Comparison of ENCODE assay signal across 18 cellular contexts in genomic region chr6:25301358-25301757, GRCh38. TPM values are rescaled to one million over a fixed set of nuclear protein-coding genes. Genes with fewer than 3 reads are reported as not detected.
DNase-seq lines count a peak whose midpoint lies in the region; ATAC-seq and TF ChIP-seq lines count a peak whose summit lies in the region.
"Had no signal": no experiment of that assay in that cellular context is flagged by ENCODE, and none has a peak within 500 bp of the region (broad histone marks: within the 10 kb centered on the region; RNA-seq: fewer than 3 reads in every experiment).

No MANE protein-coding gene starts in this region.

- H3K27me3 ChIP-seq in OCI-LY3 (ENCODE audit: low read depth, low read length): peaks cover 5% of the 10 kb centered on the region; the same call in 1 of the 2 replicates
- H3K27me3 ChIP-seq: BLaER1, esophagus muscularis mucosa had no signal

- peak; percentile 60 for ATAC-seq in GM18502 (IDR thresholded peaks at IDR 0.05; ENCODE audit: poor library complexity, unreplicated experiment)
- peak; percentile 45 for ATAC-seq in HG03108 (IDR thresholded peaks at IDR 0.05; ENCODE audit: unreplicated experiment)
- ATAC-seq in WTC11: no peak
- no peak for ATAC-seq in activated CD4-positive, CD25-positive, alpha-beta regulatory T cell treated with anti-CD3 and anti-CD28 coated beads, Interleukin-2, amount 50 U/mL, for 24 hours
- ATAC-seq: activated CD8-positive, alpha-beta T cell treated with anti-CD3 and anti-CD28 coated beads, Interleukin-2, amount 10 ng/mL, durations not matched to agents 7 days and 5 days had no signal

- peaks cover 21% of the 10 kb centered on the region for H3K4me1 ChIP-seq in OCI-LY3 (ENCODE audit: low read length)

- no peaks in the 10 kb centered on the region for H3K9me3 ChIP-seq in OCI-LY3 (ENCODE audit: insufficient read depth, low read length)
- H3K9me3 ChIP-seq: esophagus muscularis mucosa had no signal

- H3K27me3 Mint-ChIP-seq in WTC11 (ENCODE audit: low read depth): no peaks in the 10 kb centered on the region
- H3K27me3 Mint-ChIP-seq: activated naive CD8-positive, alpha-beta T cell had no signal

- no peak overlapping the region for H3K4me3 Mint-ChIP-seq in WTC11
- H3K4me3 Mint-ChIP-seq: activated CD8-positive, alpha-beta T cell treated with anti-CD3 and anti-CD28 coated beads, Interleukin-2, amount 10 ng/mL, durations not matched to agents 7 days and 5 days; activated naive CD8-positive, alpha-beta T cell had no signal

- H3K36me3 Mint-ChIP-seq in WTC11: peaks cover 9% of the 10 kb centered on the region
- H3K36me3 Mint-ChIP-seq: activated naive CD8-positive, alpha-beta T cell had no signal

- POLR2A ChIA-PET in WTC11 (lab: Charles Lee): no interaction called here

- H3K27ac Mint-ChIP-seq in WTC11: no peak overlapping the region
- H3K27ac Mint-ChIP-seq: activated CD8-positive, alpha-beta T cell treated with anti-CD3 and anti-CD28 coated beads, Interleukin-2, amount 10 ng/mL, durations not matched to agents 7 days and 5 days; activated naive CD8-positive, alpha-beta T cell had no signal

- H3K4me1 Mint-ChIP-seq in WTC11: peaks cover 35% of the 10 kb centered on the region

- no peaks in the 10 kb centered on the region for H3K36me3 ChIP-seq in OCI-LY3 (replicated peaks; ENCODE audit: low read depth, low read length)
- H3K36me3 ChIP-seq: BLaER1, esophagus muscularis mucosa had no signal

- H3K4me3 ChIP-seq in OCI-LY3 (ENCODE audit: low read length): no peak overlapping the region; the same call in 1 of the 2 replicates
- H3K4me3 ChIP-seq: BLaER1, esophagus muscularis mucosa had no signal

- no peak overlapping the region for H3K9ac ChIP-seq in OCI-LY3 (ENCODE audit: low read length)
- H3K9ac ChIP-seq: BLaER1, parathyroid adenoma had no signal

- H3K4me2 ChIP-seq in OCI-LY3 (ENCODE audit: low read length): peak overlapping the region; percentile 45
- H3K4me2 ChIP-seq: BLaER1 had no signal

- no peaks in the 10 kb centered on the region for H4K20me1 ChIP-seq in OCI-LY3 (ENCODE audit: insufficient read depth, low read length)
- H4K20me1 ChIP-seq: BLaER1 had no signal

- peaks cover 12% of the 10 kb centered on the region for H3K9me3 Mint-ChIP-seq in WTC11

- DNase-seq in medulla oblongata (ENCODE audit: extremely low spot score): peak; percentile 38
- no peak for DNase-seq in GM19240 (ENCODE audit: insufficient read length, low spot score)
- no peak for DNase-seq in WTC11 (ENCODE audit: low spot score)
- DNase-seq in EL: no peak
- DNase-seq: activated CD8-positive, alpha-beta T cell treated with anti-CD3 and anti-CD28 coated beads, Interleukin-2, amount 10 ng/mL, durations not matched to agents 7 days and 5 days; cerebellar nuclear complex; mesendoderm; NCI-H1105; stimulated activated naive CD4-positive, alpha-beta T cell; SW 1271 had no signal

- H3K79me2 ChIP-seq in OCI-LY3 (ENCODE audit: low read length): no peaks in the 10 kb centered on the region

- 0 out of 2 replicates have a peak overlapping the region, but pooled peaks have one; percentile 8 for H3K27ac ChIP-seq in OCI-LY3 (ENCODE audit: low read length)
- H3K27ac ChIP-seq: BLaER1, parathyroid adenoma had no signal

- CTCF ChIA-PET in WTC11 (lab: Charles Lee): no interaction called here

- TF ChIP-seq CTCF in OCI-LY3 (IDR thresholded peaks at IDR 0.05; ENCODE audit: low read depth, low read length) (no peak), WTC11 (IDR thresholded peaks at IDR 0.05) (no peak)

- no peak overlapping the region for H2AFZ ChIP-seq in OCI-LY3 (ENCODE audit: low read depth, low read length)
- H2AFZ ChIP-seq: parathyroid adenoma had no signal

TF ChIP-seq in WTC11, 78 proteins besides CTCF, POLR2A, EP300 and RAD21 (continues in another document):
- no peak for TF ChIP-seq SP1 (CRISPR knock-in tag; conservative IDR thresholded peaks at IDR 0.05)
- TF ChIP-seq ZNF416 (CRISPR knock-in tag; IDR thresholded peaks at IDR 0.05): no peak
- TF ChIP-seq CREM (CRISPR knock-in tag; IDR thresholded peaks at IDR 0.05): no peak
- TF ChIP-seq FOXP4 (CRISPR knock-in tag; IDR thresholded peaks at IDR 0.05): no peak
- no peak for TF ChIP-seq ZNF281 (CRISPR knock-in tag; IDR thresholded peaks at IDR 0.05)
- TF ChIP-seq CBFB (CRISPR knock-in tag; IDR thresholded peaks at IDR 0.05; ENCODE audit: low read depth): no peak
- TF ChIP-seq OVOL2 (CRISPR knock-in tag; IDR thresholded peaks at IDR 0.05; ENCODE audit: borderline replicate concordance): no peak
- no peak for TF ChIP-seq ZBTB43 (CRISPR knock-in tag; IDR thresholded peaks at IDR 0.05)
- TF ChIP-seq ATF3 (CRISPR knock-in tag; conservative IDR thresholded peaks at IDR 0.05): no peak
- TF ChIP-seq NR1H2 (CRISPR knock-in tag; IDR thresholded peaks at IDR 0.05): no peak
- TF ChIP-seq E2F5 (CRISPR knock-in tag; IDR thresholded peaks at IDR 0.05): no peak
- no peak for TF ChIP-seq GABPB1 (CRISPR knock-in tag; IDR thresholded peaks at IDR 0.05)
- no peak for TF ChIP-seq ERG (CRISPR knock-in tag; IDR thresholded peaks at IDR 0.05)

RNA-seq across cellular contexts. Expression of gene CARMIL1, which starts 22.2 kb away (rescaled TPM):
- total RNA-seq in WTC11 (2021): 35.1 to 37.6 TPM (median 36.2 TPM) in 3 replicates

Comparison
In these comparisons a context has a peak if more than half of its experiments do, and no peak if none do; other contexts are left out.
1. ATAC-seq: peak in GM18502 (single experiment) and HG03108 (single experiment); none in WTC11 (single experiment) and activated CD4-positive, CD25-positive, alpha-beta regulatory T cell treated with anti-CD3 and anti-CD28 coated beads, Interleukin-2, amount 50 U/mL, for 24 hours (0 of 2).